1 cellular context compared by ENCODE assay signal in the genomic region with DNA sequence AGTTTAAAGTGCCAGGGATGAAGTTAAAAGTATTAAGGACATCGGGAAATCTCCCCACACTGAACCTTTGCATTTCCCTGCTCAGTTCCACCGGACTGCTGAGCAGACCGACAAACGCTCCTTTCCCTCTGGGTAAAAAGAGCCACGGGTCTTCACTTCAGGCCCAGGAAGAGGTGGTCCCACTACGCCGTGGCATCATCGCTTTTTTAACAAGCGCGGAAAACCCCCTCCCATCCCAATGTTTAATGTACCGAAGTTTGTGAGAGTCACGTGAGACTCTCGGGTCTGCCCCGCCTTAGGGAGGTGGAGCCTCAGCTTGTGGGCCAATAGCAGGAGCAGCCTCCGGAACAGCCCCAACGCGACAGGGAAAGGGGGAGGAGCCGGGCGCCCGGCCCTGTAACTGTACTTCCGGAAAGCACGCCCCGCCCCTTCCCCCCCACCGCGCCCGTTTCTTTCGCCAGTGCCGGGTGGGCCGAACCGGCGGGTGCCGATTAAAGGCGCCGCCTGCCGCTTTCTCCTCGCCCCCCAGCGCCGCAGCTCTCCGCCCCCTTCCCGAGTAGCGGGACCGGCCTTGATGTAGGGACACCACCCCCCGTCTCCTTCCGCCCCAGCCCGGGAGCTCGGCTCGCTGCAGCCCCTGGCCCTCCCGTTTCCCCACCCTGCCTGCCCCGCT.
TF ChIP-seq lines count a peak whose summit lies in the region.

No MANE protein-coding gene starts in this region.

TF ChIP-seq in K562, 482 proteins besides CTCF, POLR2A, EP300 and RAD21 (continued from another document):
- TF ChIP-seq SRF (CRISPR knock-in tag; IDR thresholded peaks at IDR 0.05) (peak in 1 of 2 experiments; percentile 65; a peak in 1 of 4 replicates), FOXK2 (conservative IDR thresholded peaks at IDR 0.05 in 1 of 2, IDR thresholded peaks at IDR 0.05 in 1 of 2; ENCODE audit: low read depth in 2 of 2) (peak in 1 of 2 experiments; percentile 66; a peak in 2 of 4 replicates), SMAD3 (CRISPR knock-in tag; conservative IDR thresholded peaks at IDR 0.05) (no peak), RBFOX2 (IDR thresholded peaks at IDR 0.05; ENCODE audit: low read depth, low read length) (peak; percentile 82), BCOR (IDR thresholded peaks at IDR 0.05) (no peak), TCF15 (CRISPR knock-in tag; IDR thresholded peaks at IDR 0.05) (no peak), SMAD4 (CRISPR knock-in tag; conservative IDR thresholded peaks at IDR 0.05) (peak; percentile 23; the same call in 1 of the 2 replicates), YY1 (IDR thresholded peaks at IDR 0.05; ENCODE audit: borderline replicate concordance in 1 of 3, control insufficient read depth in 1 of 3, extremely low read depth in 1 of 3, insufficient read depth in 3 of 3, insufficient read length in 1 of 3, insufficient replicate concordance in 2 of 3, low read depth in 1 of 3, low read length in 2 of 3) (peak in 1 of 3 experiments; percentile 7), FUS (optimal IDR thresholded peaks at IDR 0.05; ENCODE audit: low read depth, low read length) (no peak)
